8 cellular contexts compared by ENCODE assay signal in the genomic region with DNA sequence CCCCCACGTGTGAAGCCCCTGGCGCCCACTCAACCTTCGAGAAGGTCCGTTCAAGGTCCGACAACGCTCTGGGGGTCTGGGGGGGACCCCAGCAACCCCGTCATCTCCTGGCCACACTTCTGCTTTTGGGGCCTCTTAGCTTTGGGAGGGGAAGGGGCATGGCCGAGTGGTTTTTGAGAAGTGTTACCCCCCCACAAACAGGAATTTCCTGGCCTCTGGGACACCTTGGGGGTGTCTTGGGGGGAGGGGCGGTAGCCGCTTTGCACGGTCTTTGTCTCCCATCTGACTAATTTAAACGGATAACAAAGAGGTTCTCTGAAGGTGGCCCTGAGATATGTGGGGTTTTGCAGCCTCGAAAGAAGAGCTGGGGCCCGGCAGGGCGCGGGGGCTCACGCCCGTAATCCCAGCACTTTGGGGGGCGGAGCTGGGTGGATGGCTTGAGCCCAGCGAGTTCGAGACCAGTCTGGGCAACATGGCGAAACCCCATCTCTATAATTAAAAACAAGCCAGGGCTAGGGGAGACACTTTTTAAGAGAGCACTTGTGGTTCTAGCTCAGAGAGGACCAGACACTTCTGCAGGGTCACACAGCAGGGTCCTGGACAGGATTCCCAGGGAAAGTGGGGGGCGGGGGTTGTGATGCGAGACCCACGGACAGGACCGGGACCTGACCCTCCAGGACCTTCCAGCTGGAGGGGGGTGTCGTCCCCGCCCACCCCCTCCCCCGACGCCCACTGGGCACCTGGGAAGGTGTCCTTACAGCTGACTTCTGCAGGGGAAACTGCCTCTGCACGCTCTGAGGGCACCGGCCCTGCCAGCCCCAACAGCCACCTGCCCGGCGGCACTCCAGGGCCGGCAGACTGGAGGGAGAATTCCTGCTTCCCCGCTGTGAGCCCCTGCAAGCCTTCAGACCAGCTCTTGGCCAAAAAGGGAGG. TPM values are rescaled to one million over a fixed set of nuclear protein-coding genes. Genes with fewer than 3 reads are reported as not detected.
A peak's percentile ranks its signal among the peaks of the same experiment; 100 is the strongest.
DNase-seq lines count a peak whose midpoint lies in the region; ATAC-seq and TF ChIP-seq lines count a peak whose summit lies in the region.

No MANE protein-coding gene starts in this region.

- H3K27me3 ChIP-seq in SK-N-SH (ENCODE audit: insufficient read depth) (no peaks in the 10 kb centered on the region), muscle layer of colon (ENCODE audit: control insufficient read depth in 1 of 2, insufficient read depth in 2 of 2, low read length in 2 of 2) (no peaks in the 10 kb centered on the region)

- peaks cover 10 to 16% of the 10 kb centered on the region in 2 experiments for H3K36me3 ChIP-seq in SK-N-SH (replicated peaks in 1 of 2; ENCODE audit: control insufficient read depth in 1 of 2, insufficient read depth in 2 of 2, low read length in 1 of 2)
- H3K36me3 ChIP-seq in muscle layer of colon (ENCODE audit: insufficient read depth, low read length) = peaks cover 7% of the 10 kb centered on the region

- H3K4me2 ChIP-seq in SK-N-SH = peak overlapping the region; percentile 99

- POLR2A ChIA-PET in SK-N-SH (lab: Yijun Ruan, JAX) = interaction anchor here (0.5 to 1.1 kb wide), 3 partner anchors 14 to 47 kb away, joined by 3 to 4 read pairs (median 3); no protein-coding TSS in a partner anchor

- H3K27me3 Mint-ChIP-seq in effector memory CD8-positive, alpha-beta T cell = no peaks in the 10 kb centered on the region

- peaks cover 32% of the 10 kb centered on the region for H3F3A ChIP-seq in SK-N-SH (replicated peaks; ENCODE audit: insufficient read depth)

- no peak overlapping the region for H2AFZ ChIP-seq in SK-N-SH (ENCODE audit: low read depth)

- H3K4me3 ChIP-seq in SK-N-SH (ENCODE audit: low read depth in 2 of 2, low read length in 1 of 2) = peak overlapping the region; percentile 76 to 97
- peak overlapping the region; percentile 85 to 95 for H3K4me3 ChIP-seq in muscle layer of colon (ENCODE audit: low read depth in 1 of 2, low read length in 2 of 2)

- WGBS in SK-N-SH (ENCODE audit: low lambda C conversion rate) = 9% methylated on average over 22 of the region's 36 CpGs

- no peaks in the 10 kb centered on the region for H3K9me2 ChIP-seq in SK-N-SH

- peaks cover 55% of the 10 kb centered on the region for H3K79me2 ChIP-seq in SK-N-SH (ENCODE audit: insufficient read depth)

- CTCF ChIA-PET in SK-N-SH (lab: Yijun Ruan, JAX) = interaction anchor here (0.9 to 2.7 kb wide), 7 partner anchors 14 to 217 kb away, joined by 3 to 11 read pairs (median 5); no protein-coding TSS in a partner anchor

- DNase-seq in activated T-cell treated with anti-CD3 and anti-CD28 coated beads, Interleukin-2, amount 50 U/mL, for 1 hour = peak; percentile 57
- DNase-seq in activated T-cell treated with anti-CD3 and anti-CD28 coated beads for 4 hours (no peak), SK-N-SH (no peak), putamen (ENCODE audit: low spot score) (no peak), dedifferentiated amniotic fluid mesenchymal stem cell (ENCODE audit: extremely low spot score) (no peak)
- peak in 2 of 3 experiments; percentile 32 to 41 for DNase-seq in effector memory CD8-positive, alpha-beta T cell

- H3K4me1 ChIP-seq in SK-N-SH (ENCODE audit: control insufficient read depth in 1 of 2, insufficient read depth in 2 of 2, low read depth in 1 of 2, low read length in 1 of 2) (peaks cover 0 to 14% of the 10 kb centered on the region in 2 experiments; a peak in 1 of 4 replicates), muscle layer of colon (ENCODE audit: insufficient read depth, low read length) (peaks cover 14% of the 10 kb centered on the region)

- no peak for TF ChIP-seq CTCF in SK-N-SH (IDR thresholded peaks at IDR 0.05)

- peak overlapping the region; percentile 91 to 94 for H3K27ac Mint-ChIP-seq in effector memory CD8-positive, alpha-beta T cell

- H3K4me1 Mint-ChIP-seq in effector memory CD8-positive, alpha-beta T cell (ENCODE audit: low read depth in 2 of 2) = peaks cover 18 to 21% of the 10 kb centered on the region in 2 donors

- H3K4me3 Mint-ChIP-seq in effector memory CD8-positive, alpha-beta T cell = peak overlapping the region; percentile 97 to 99

- H3K9me3 Mint-ChIP-seq in effector memory CD8-positive, alpha-beta T cell = no peaks in the 10 kb centered on the region

- TF ChIP-seq EP300 in SK-N-SH (IDR thresholded peaks at IDR 0.05; ENCODE audit: borderline replicate concordance in 1 of 2, low read depth in 1 of 2, low read length in 1 of 2) = no peak

- peak overlapping the region; percentile 86 for H3K9ac ChIP-seq in SK-N-SH
- peak overlapping the region; percentile 59 for H3K9ac ChIP-seq in muscle layer of colon (ENCODE audit: low read length)

- peaks cover 31% of the 10 kb centered on the region for H4K20me1 ChIP-seq in SK-N-SH (ENCODE audit: insufficient read depth)

- ATAC-seq in effector memory CD8-positive, alpha-beta T cell (replicated peaks) = no peak
- no peak for ATAC-seq in GM18498 (IDR thresholded peaks at IDR 0.05; ENCODE audit: unreplicated experiment)

- H3K9me3 ChIP-seq in SK-N-SH (no peaks in the 10 kb centered on the region), muscle layer of colon (ENCODE audit: low read length) (no peaks in the 10 kb centered on the region)

- no peak for TF ChIP-seq RAD21 in SK-N-SH (IDR thresholded peaks at IDR 0.05; ENCODE audit: low read length)

- H3K27ac ChIP-seq in SK-N-SH (ENCODE audit: low read depth in 2 of 2, low read length in 1 of 2) (peak overlapping the region; percentile 81 to 84), muscle layer of colon (ENCODE audit: low read depth, low read length) (peak overlapping the region; percentile 99)

- H3K36me3 Mint-ChIP-seq in effector memory CD8-positive, alpha-beta T cell (ENCODE audit: insufficient read depth) = peaks cover 57% of the 10 kb centered on the region

TF ChIP-seq in SK-N-SH, 30 proteins besides CTCF, POLR2A, EP300 and RAD21:
- TF ChIP-seq, protein P1, sequence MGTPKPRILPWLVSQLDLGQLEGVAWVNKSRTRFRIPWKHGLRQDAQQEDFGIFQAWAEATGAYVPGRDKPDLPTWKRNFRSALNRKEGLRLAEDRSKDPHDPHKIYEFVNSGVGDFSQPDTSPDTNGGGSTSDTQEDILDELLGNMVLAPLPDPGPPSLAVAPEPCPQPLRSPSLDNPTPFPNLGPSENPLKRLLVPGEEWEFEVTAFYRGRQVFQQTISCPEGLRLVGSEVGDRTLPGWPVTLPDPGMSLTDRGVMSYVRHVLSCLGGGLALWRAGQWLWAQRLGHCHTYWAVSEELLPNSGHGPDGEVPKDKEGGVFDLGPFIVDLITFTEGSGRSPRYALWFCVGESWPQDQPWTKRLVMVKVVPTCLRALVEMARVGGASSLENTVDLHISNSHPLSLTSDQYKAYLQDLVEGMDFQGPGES (IDR thresholded peaks at IDR 0.05; ENCODE audit: low read depth, low read length) = no peak
- 0 out of 2 replicates have a peak, but pooled peaks have one; percentile 17 for TF ChIP-seq TCF12 (IDR thresholded peaks at IDR 0.05)

RNA-seq across cellular contexts. Expression of a gene that starts 0.9 kb away (rescaled TPM):
- polyA plus RNA-seq in SK-N-SH (2012; rRNA removed) = 152 and 279 TPM in 2 replicates
- polyA plus RNA-seq in SK-N-SH (2012; cell fraction: cytosol; rRNA removed) = 125 and 167 TPM in 2 replicates
- polyA plus RNA-seq in SK-N-SH (2012; cell fraction: nucleus; rRNA removed) = 199 and 204 TPM in 2 replicates

RNA-seq across cellular contexts. Expression of a gene that starts 6.0 kb away (rescaled TPM):
- polyA plus RNA-seq in SK-N-SH (2012; rRNA removed) = not detected in 2 replicates
- polyA plus RNA-seq in SK-N-SH (2012; cell fraction: cytosol; rRNA removed) = not detected in 2 replicates
- polyA plus RNA-seq in SK-N-SH (2012; cell fraction: nucleus; rRNA removed) = not detected in 2 replicates

RNA-seq across cellular contexts. Expression of a gene that starts 6.4 kb away (rescaled TPM):
- 138 and 145 TPM in 2 replicates for polyA plus RNA-seq in SK-N-SH (2012; rRNA removed)
- polyA plus RNA-seq in SK-N-SH (2012; cell fraction: cytosol; rRNA removed) = 38.8 and 61.9 TPM in 2 replicates
- polyA plus RNA-seq in SK-N-SH (2012; cell fraction: nucleus; rRNA removed) = 879 TPM in 2 replicates

RNA-seq across cellular contexts. Expression of a gene that starts 12.6 kb away (rescaled TPM):
- polyA plus RNA-seq in SK-N-SH (2012; rRNA removed) = 7.8 and 8.3 TPM in 2 replicates
- polyA plus RNA-seq in SK-N-SH (2012; cell fraction: cytosol; rRNA removed) = 3.1 and 3.9 TPM in 2 replicates
- 53.6 and 91.8 TPM in 2 replicates for polyA plus RNA-seq in SK-N-SH (2012; cell fraction: nucleus; rRNA removed)

RNA-seq across cellular contexts. Expression of a gene that starts 27.1 kb away (rescaled TPM):
- 1.5 and 1.8 TPM in 2 replicates for polyA plus RNA-seq in SK-N-SH (2012; rRNA removed)
- polyA plus RNA-seq in SK-N-SH (2012; cell fraction: cytosol; rRNA removed) = 0.45 and 1.1 TPM in 2 replicates
- 4.6 and 5.1 TPM in 2 replicates for polyA plus RNA-seq in SK-N-SH (2012; cell fraction: nucleus; rRNA removed)

Comparison
In these comparisons a context has a peak if more than half of its experiments do, and no peak if none do; other contexts are left out.
1. DNase-seq: peak in activated T-cell treated with anti-CD3 and anti-CD28 coated beads, Interleukin-2, amount 50 U/mL, for 1 hour (single experiment) and effector memory CD8-positive, alpha-beta T cell (2 of 3); none in activated T-cell treated with anti-CD3 and anti-CD28 coated beads for 4 hours (single experiment), SK-N-SH (single experiment), putamen (single experiment) and dedifferentiated amniotic fluid mesenchymal stem cell (single experiment).